Comparison of ENCODE assay signal across 9 cellular contexts in genomic region chr10:50511512-50512213, GRCh38.
DNase-seq lines count a peak whose midpoint lies in the region; ATAC-seq and TF ChIP-seq lines count a peak whose summit lies in the region.
"Had no signal": no experiment of that assay in that cellular context is flagged by ENCODE, and none has a peak within 500 bp of the region (broad histone marks: within the 10 kb centered on the region; RNA-seq: fewer than 3 reads in every experiment).

No MANE protein-coding gene starts in this region.

- H3K4me3 Mint-ChIP-seq in IgD-negative memory B cell = peak overlapping the region in 3 of 4 donors; percentile 0 to 64 (median 18)
- H3K4me3 Mint-ChIP-seq in WTC11 = no peak overlapping the region

- no peak for TF ChIP-seq CTCF in dorsolateral prefrontal cortex (IDR thresholded peaks at IDR 0.05 in 54 of 56, conservative IDR thresholded peaks at IDR 0.05 in 2 of 56; ENCODE audit: low read depth in 1 of 56, partially characterized antibody in 56 of 56)
- TF ChIP-seq CTCF in WTC11 (IDR thresholded peaks at IDR 0.05) = no peak

- CTCF ChIA-PET in WTC11 (lab: Charles Lee) = interaction anchor here (1.5 kb wide), 1 partner anchor 103 kb away, joined by 3 read pairs; no protein-coding TSS in a partner anchor

- H3K27ac ChIP-seq in dorsolateral prefrontal cortex = peak overlapping the region; percentile 18 to 100 (median 96)

- ATAC-seq in GM21526 (IDR thresholded peaks at IDR 0.05; ENCODE audit: low FRiP score, unreplicated experiment) (peak; percentile 28), WTC11 (no peak)

- no peaks in the 10 kb centered on the region for H3K27me3 ChIP-seq in dorsolateral prefrontal cortex
- H3K27me3 ChIP-seq: pancreas had no signal

- H3K4me3 ChIP-seq in dorsolateral prefrontal cortex = no peak overlapping the region
- H3K4me3 ChIP-seq: pancreas had no signal

- H3K27ac Mint-ChIP-seq in IgD-negative memory B cell (peak overlapping the region in 1 of 3 donors; percentile 79), WTC11 (no peak overlapping the region)

- DNase-seq in DMS53 (lab: John Stamatoyannopoulos, UW) (peak; percentile 61), dorsolateral prefrontal cortex (no peak), WTC11 (ENCODE audit: low spot score) (no peak), SIG-M5 treated with dmso at 0.1 percent for 504 hours (lab: John Stamatoyannopoulos, UW; ENCODE audit: unreplicated experiment) (no peak), OCI-M2 (lab: John Stamatoyannopoulos, UW; ENCODE audit: unreplicated experiment) (no peak), posterior cingulate gyrus (no peak)
- DNase-seq: pancreas had no signal

- H3K36me3 Mint-ChIP-seq in IgD-negative memory B cell (no peaks in the 10 kb centered on the region), WTC11 (no peaks in the 10 kb centered on the region)

- H3K27me3 Mint-ChIP-seq in IgD-negative memory B cell (no peaks in the 10 kb centered on the region), WTC11 (ENCODE audit: low read depth) (no peaks in the 10 kb centered on the region)

- POLR2A ChIA-PET in WTC11 (lab: Charles Lee) = no interaction called here

- intact Hi-C loops in dorsolateral prefrontal cortex (cut with DNase I) = loop anchor here in 1 of 2 donors (2.0 kb wide), 1 partner anchor 27 kb away; no protein-coding TSS in a partner anchor
- intact Hi-C loops in posterior cingulate gyrus (cut with DNase I) = loop anchor here (5.0 kb wide), 1 partner anchor 111 kb away; the partner anchor contains the start of gene SGMS1

- H3K4me1 Mint-ChIP-seq in IgD-negative memory B cell (peaks cover 37 to 46% (median 44%) of the 10 kb centered on the region in 3 donors), WTC11 (peaks cover 21% of the 10 kb centered on the region)

- H3K9me3 Mint-ChIP-seq in IgD-negative memory B cell (no peaks in the 10 kb centered on the region), WTC11 (no peaks in the 10 kb centered on the region)

TF ChIP-seq in WTC11, 78 proteins besides CTCF, POLR2A, EP300 and RAD21 (continues in another document):
- TF ChIP-seq TEAD1 (CRISPR knock-in tag; IDR thresholded peaks at IDR 0.05) (no peak), MAX (CRISPR knock-in tag; IDR thresholded peaks at IDR 0.05) (no peak), MXD4 (CRISPR knock-in tag; IDR thresholded peaks at IDR 0.05; ENCODE audit: borderline replicate concordance) (no peak), FOXJ3 (CRISPR knock-in tag; IDR thresholded peaks at IDR 0.05; ENCODE audit: borderline replicate concordance) (no peak), ESRRA (CRISPR knock-in tag; IDR thresholded peaks at IDR 0.05; ENCODE audit: borderline replicate concordance) (no peak), ZNF532 (CRISPR knock-in tag; IDR thresholded peaks at IDR 0.05; ENCODE audit: borderline replicate concordance) (no peak), ATF2 (CRISPR knock-in tag; IDR thresholded peaks at IDR 0.05; ENCODE audit: borderline replicate concordance, low read depth) (no peak), RELA (CRISPR knock-in tag; IDR thresholded peaks at IDR 0.05; ENCODE audit: borderline replicate concordance) (no peak), NFATC4 (CRISPR knock-in tag; IDR thresholded peaks at IDR 0.05) (no peak), SOX15 (CRISPR knock-in tag; IDR thresholded peaks at IDR 0.05) (no peak), ATF3 (CRISPR knock-in tag; conservative IDR thresholded peaks at IDR 0.05) (no peak), ZNF425 (CRISPR knock-in tag; conservative IDR thresholded peaks at IDR 0.05) (no peak), PRDM15 (CRISPR knock-in tag; IDR thresholded peaks at IDR 0.05) (no peak), CREB1 (CRISPR knock-in tag; IDR thresholded peaks at IDR 0.05) (no peak)
